ENCODE assay signal across 8 cellular contexts in the genomic region with DNA sequence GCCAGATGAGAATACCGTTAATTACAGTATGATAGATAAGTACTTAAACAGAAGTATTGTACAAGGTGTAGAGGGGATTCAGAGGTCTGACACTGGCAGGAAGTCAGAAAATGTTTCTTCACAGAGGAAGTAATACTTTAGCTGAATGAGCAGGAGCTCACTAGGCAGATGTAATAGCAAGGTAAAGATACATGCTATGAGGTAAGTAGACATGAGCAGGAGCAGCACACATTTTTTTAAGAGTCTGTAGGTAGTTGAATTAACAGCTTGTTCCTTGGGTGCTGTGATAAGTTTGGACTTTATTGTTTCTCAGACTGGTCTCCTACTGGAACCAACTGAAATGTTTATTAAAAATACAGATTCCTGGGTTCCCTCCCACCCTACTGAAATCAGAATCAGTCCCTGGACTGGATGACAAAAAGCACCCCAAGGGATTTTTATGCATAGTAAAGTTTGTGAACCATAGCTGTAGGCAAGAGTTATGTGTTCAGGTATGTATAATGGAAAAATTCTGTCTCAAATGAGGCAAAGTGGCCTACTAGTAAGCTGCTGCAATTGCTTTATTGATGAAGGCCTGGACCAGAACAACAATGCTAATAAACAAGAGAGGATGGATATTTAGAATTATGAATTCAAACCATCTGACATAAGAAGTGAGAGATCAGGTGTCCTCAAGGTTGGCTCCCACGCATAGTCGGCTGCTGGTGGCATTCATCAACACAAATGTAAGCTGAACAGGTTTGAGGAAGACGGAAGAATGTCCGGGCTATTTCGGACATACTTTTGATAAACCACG. TPM values are rescaled to one million over a fixed set of nuclear protein-coding genes. Genes with fewer than 3 reads are reported as not detected.
DNase-seq lines count a peak whose midpoint lies in the region; ATAC-seq and TF ChIP-seq lines count a peak whose summit lies in the region.

No MANE protein-coding gene starts in this region.

- TF ChIP-seq POLR2A in prostate gland (IDR thresholded peaks at IDR 0.05) = no peak

- H3K4me1 ChIP-seq in esophagus (ENCODE audit: control insufficient read depth in 2 of 2, insufficient read depth in 2 of 2, low read length in 1 of 2) (peaks cover 0 to 2% of the 10 kb centered on the region in 2 donors), prostate gland (replicated peaks) (no peaks in the 10 kb centered on the region)

- intact Hi-C loops in prostate gland (cut with DNase I) = loop anchor here (5.0 to 10.0 kb wide), 2 partner anchors 66 to 759 kb away; no protein-coding TSS in a partner anchor
- intact Hi-C loops in left colon (cut with DNase I, micrococcal nuclease) = no loop called here

- H3K36me3 ChIP-seq in esophagus (ENCODE audit: control insufficient read depth in 2 of 2, insufficient read depth in 2 of 2, low read length in 1 of 2) (peaks cover 0 to 13% of the 10 kb centered on the region in 2 donors), prostate gland (no peaks in the 10 kb centered on the region)

- H3K27me3 Mint-ChIP-seq in T-helper 2 cell treated with Interferon-gamma antibody and Interleukin-4, amounts not matched to agents 5 μg/mL and 100 μg/mL, for 36 hours (ENCODE audit: low read depth) = no peaks in the 10 kb centered on the region

- H3K9me3 ChIP-seq in esophagus (ENCODE audit: control insufficient read depth in 2 of 2, insufficient read depth in 1 of 2, low read depth in 1 of 2, low read length in 1 of 2) = no peaks in the 10 kb centered on the region
- no peaks in the 10 kb centered on the region for H3K9me3 ChIP-seq in prostate gland

- DNase-seq in activated T-cell treated with anti-CD3 and anti-CD28 coated beads for 1 hour (ENCODE audit: low read depth) (peak; percentile 1), prostate gland (ENCODE audit: low spot score) (no peak), left colon (no peak)
- DNase-seq in activated T-cell treated with anti-CD3 and anti-CD28 coated beads, Interleukin-2, amount 50 U/mL, for 1 hour = no peak
- no peak for DNase-seq in T-helper 2 cell treated with Interferon-gamma antibody and Interleukin-4, amounts not matched to agents 5 μg/mL and 100 μg/mL, for 36 hours (ENCODE audit: low spot score)

- H3K27ac Mint-ChIP-seq in T-helper 2 cell treated with Interferon-gamma antibody and Interleukin-4, amounts not matched to agents 5 μg/mL and 100 μg/mL, for 36 hours = peak overlapping the region; percentile 99

- no peaks in the 10 kb centered on the region for H3K9me3 Mint-ChIP-seq in T-helper 2 cell treated with Interferon-gamma antibody and Interleukin-4, amounts not matched to agents 5 μg/mL and 100 μg/mL, for 36 hours

- peaks cover 54% of the 10 kb centered on the region for H3K36me3 Mint-ChIP-seq in T-helper 2 cell treated with Interferon-gamma antibody and Interleukin-4, amounts not matched to agents 5 μg/mL and 100 μg/mL, for 36 hours (ENCODE audit: low read depth)

- 15% methylated on average over 7 of the region's 7 CpGs for WGBS in esophagus, 2 donors
- WGBS in prostate gland = 21% methylated on average over 7 of the region's 7 CpGs

- H3K4me3 ChIP-seq in esophagus (ENCODE audit: low read depth in 1 of 2, low read length in 2 of 2) (peak overlapping the region; percentile 65 to 83), prostate gland (peak overlapping the region; percentile 48 to 55)

- peaks cover 53% of the 10 kb centered on the region for H3K4me1 Mint-ChIP-seq in T-helper 2 cell treated with Interferon-gamma antibody and Interleukin-4, amounts not matched to agents 5 μg/mL and 100 μg/mL, for 36 hours (ENCODE audit: low read depth)

- TF ChIP-seq CTCF in prostate gland (IDR thresholded peaks at IDR 0.05) = no peak

- peak overlapping the region; percentile 93 for H3K4me3 Mint-ChIP-seq in T-helper 2 cell treated with Interferon-gamma antibody and Interleukin-4, amounts not matched to agents 5 μg/mL and 100 μg/mL, for 36 hours

- H3K27me3 ChIP-seq in esophagus (ENCODE audit: control insufficient read depth in 1 of 2, insufficient read depth in 2 of 2, low read length in 2 of 2) = no peaks in the 10 kb centered on the region
- no peaks in the 10 kb centered on the region for H3K27me3 ChIP-seq in prostate gland (replicated peaks; ENCODE audit: insufficient read depth)

- H3K27ac ChIP-seq in esophagus (ENCODE audit: low read depth in 2 of 2, low read length in 1 of 2) (peak overlapping the region; percentile 85 to 99), prostate gland (peak overlapping the region; percentile 86)

- no peak for ATAC-seq in HG02571 (IDR thresholded peaks at IDR 0.05; ENCODE audit: unreplicated experiment)
- no peak for ATAC-seq in GM19324 (IDR thresholded peaks at IDR 0.05; ENCODE audit: low FRiP score, unreplicated experiment)
- no peak for ATAC-seq in left colon

RNA-seq across cellular contexts. Expression of gene AP4B1, which starts 0.9 kb away (rescaled TPM):
- polyA plus RNA-seq in esophagus = 10 to 100 TPM; 12.9 to 15.1 TPM
- 10 to 100 TPM in 1 of 2 donors, 1 to 10 TPM in 1; 5.0 to 14.8 TPM for total RNA-seq in prostate gland
- 10 to 100 TPM; 19.0 to 22.6 TPM for total RNA-seq in left colon

RNA-seq across cellular contexts. Expression of gene DCLRE1B, which starts 1.4 kb away (rescaled TPM):
- polyA plus RNA-seq in esophagus = 1 to 10 TPM; 1.5 to 3.7 TPM
- total RNA-seq in prostate gland (10 to 100 TPM in 1 of 2 donors, 1 to 10 TPM in 1; 4.2 to 10.1 TPM), left colon (1 to 10 TPM; 3.0 to 4.2 TPM)

RNA-seq across cellular contexts. Expression of gene BCL2L15, which starts 16.3 kb away (rescaled TPM):
- 1 to 10 TPM; 4.2 to 4.6 TPM for polyA plus RNA-seq in esophagus
- total RNA-seq in prostate gland (10 to 100 TPM in 1 of 2 donors, under 1 TPM in 1; 0.46 to 92.5 TPM), left colon (100 to 1,000 TPM; 157 to 187 TPM)

RNA-seq across cellular contexts. Expression of gene HIPK1, which starts 25.4 kb away (rescaled TPM):
- 10 to 100 TPM; 10.8 to 14.5 TPM for polyA plus RNA-seq in esophagus
- total RNA-seq in prostate gland = 10 to 100 TPM; 43.5 to 76.3 TPM
- total RNA-seq in left colon = 10 to 100 TPM; 67.4 to 68.2 TPM

RNA-seq across cellular contexts. Expression of gene PTPN22, which starts 32.2 kb away (rescaled TPM):
- polyA plus RNA-seq in esophagus = 1 to 10 TPM in 1 of 2 donors, under 1 TPM in 1; 0.76 to 1.5 TPM
- total RNA-seq in prostate gland (1 to 10 TPM in 1 of 2 donors, under 1 TPM in 1; 0.55 to 1.1 TPM), left colon (1 to 10 TPM; 5.6 to 5.7 TPM)
